Comparison of ENCODE assay signal across 28 cellular contexts in genomic region chr3:170746175-170746942, GRCh38.
DNase-seq lines count a peak whose midpoint lies in the region; ATAC-seq and TF ChIP-seq lines count a peak whose summit lies in the region.
"Had no signal": no experiment of that assay in that cellular context is flagged by ENCODE, and none has a peak within 500 bp of the region (broad histone marks: within the 10 kb centered on the region; RNA-seq: fewer than 3 reads in every experiment).

No MANE protein-coding gene starts in this region.

- H3K4me1 ChIP-seq in PC-9 (replicated peaks; ENCODE audit: insufficient read depth) = peaks cover 66% of the 10 kb centered on the region
- no peaks in the 10 kb centered on the region for H3K4me1 ChIP-seq in endodermal cell (ENCODE audit: control insufficient read depth, insufficient read depth, low read length)
- peaks cover 49% of the 10 kb centered on the region for H3K4me1 ChIP-seq in osteoblast (ENCODE audit: insufficient read depth, low read length)
- peaks cover under 1% of the 10 kb centered on the region for H3K4me1 ChIP-seq in upper lobe of right lung
- H3K4me1 ChIP-seq: prostate gland, right lobe of liver had no signal

- H3K27me3 ChIP-seq in PC-9 (ENCODE audit: insufficient read depth, low read depth) (no peaks in the 10 kb centered on the region), endodermal cell (ENCODE audit: control insufficient read depth, insufficient read depth, low read length, poor library complexity, severe bottlenecking) (no peaks in the 10 kb centered on the region), osteoblast (ENCODE audit: insufficient read depth, low read length) (no peaks in the 10 kb centered on the region), upper lobe of right lung (no peaks in the 10 kb centered on the region)
- H3K27me3 ChIP-seq: BLaER1 treated with 17β-estradiol and CSF1 and Interleukin-3, amounts not matched to agents 10 nM and 100 nM; right lobe of liver; tibial nerve had no signal

- TSS peak; percentile 51 for BruUV-seq in PC-9 (replicated peaks; lab: Mats Ljungman, UMichigan)

- H3K4me3 ChIP-seq in PC-9 = no peak overlapping the region
- H3K4me3 ChIP-seq in endodermal cell (ENCODE audit: low read length) = peak overlapping the region; percentile 54
- no peak overlapping the region for H3K4me3 ChIP-seq in osteoblast (ENCODE audit: insufficient read depth, low read length)
- H3K4me3 ChIP-seq in upper lobe of right lung = no peak overlapping the region
- H3K4me3 ChIP-seq: BLaER1 treated with 17β-estradiol and CSF1 and Interleukin-3, amounts not matched to agents 10 nM and 100 nM; heart left ventricle; prostate gland; right lobe of liver; tibial nerve had no signal

- POLR2A ChIA-PET in PC-9 (lab: Charles Lee; ENCODE audit: unreplicated experiment) = interaction anchor here (0.6 kb wide), 1 partner anchor 297 kb away, joined by 4 read pairs; no protein-coding TSS in a partner anchor

- H3K27ac Mint-ChIP-seq in endodermal cell = no peak overlapping the region
- H3K27ac Mint-ChIP-seq: activated CD8-positive, alpha-beta T cell treated with anti-CD3 and anti-CD28 coated beads, Interleukin-2, amount 10 ng/mL, durations not matched to agents 7 days and 5 days; activated naive CD4-positive, alpha-beta T cell treated with anti-CD3 and anti-CD28 coated beads, Interleukin-2, amount 10 ng/mL, durations not matched to agents 7 days and 5 days; naive thymus-derived CD4-positive, alpha-beta T cell had no signal

- H3K27me3 Mint-ChIP-seq in endodermal cell (ENCODE audit: insufficient read depth) = no peaks in the 10 kb centered on the region

- H3K9me2 ChIP-seq in PC-9 (ENCODE audit: insufficient read depth) = no peaks in the 10 kb centered on the region

- no peak for ATAC-seq in upper lobe of right lung
- no peak for ATAC-seq in GM18517 (IDR thresholded peaks at IDR 0.05; ENCODE audit: unreplicated experiment)
- ATAC-seq: activated CD8-positive, alpha-beta T cell treated with anti-CD3 and anti-CD28 coated beads, Interleukin-2, amount 10 ng/mL, durations not matched to agents 7 days and 5 days; heart left ventricle; left ventricle myocardium superior; naive thymus-derived CD4-positive, alpha-beta T cell; right lobe of liver had no signal

- TF ChIP-seq CTCF in PC-9 (conservative IDR thresholded peaks at IDR 0.05) = no peak
- TF ChIP-seq CTCF in endodermal cell (conservative IDR thresholded peaks at IDR 0.05) = no peak
- TF ChIP-seq CTCF in osteoblast (IDR thresholded peaks at IDR 0.05; ENCODE audit: extremely low read depth, low read depth, low read length) = no peak
- TF ChIP-seq CTCF in upper lobe of right lung (IDR thresholded peaks at IDR 0.05) = no peak

- peaks cover 49% of the 10 kb centered on the region for H3F3A ChIP-seq in PC-9 (ENCODE audit: insufficient read depth, low read depth)

- H3K9me3 Mint-ChIP-seq in endodermal cell = peaks cover 23% of the 10 kb centered on the region
- H3K9me3 Mint-ChIP-seq: activated naive CD4-positive, alpha-beta T cell treated with anti-CD3 and anti-CD28 coated beads, Interleukin-2, amount 10 ng/mL, durations not matched to agents 7 days and 5 days had no signal

- H3K9me3 ChIP-seq in PC-9 (ENCODE audit: insufficient read depth, low read depth) (peaks cover 23% of the 10 kb centered on the region), endodermal cell (ENCODE audit: control insufficient read depth, low read length) (peaks cover 34% of the 10 kb centered on the region), osteoblast (ENCODE audit: low read depth, low read length) (no peaks in the 10 kb centered on the region), upper lobe of right lung (no peaks in the 10 kb centered on the region)
- H3K9me3 ChIP-seq: BLaER1 treated with 17β-estradiol and CSF1 and Interleukin-3, amounts not matched to agents 10 nM and 100 nM; heart left ventricle; neutrophil; prostate gland; right lobe of liver; tibial nerve had no signal

- DNase-seq in EL = peak; percentile 52
- DNase-seq in PC-9 = no peak
- no peak for DNase-seq in endodermal cell
- DNase-seq in osteoblast (ENCODE audit: insufficient read length, low spot score, missing footprints) = no peak
- no peak for DNase-seq in upper lobe of right lung
- DNase-seq in stimulated activated CD4-positive, alpha-beta T cell treated with anti-CD3 and anti-CD28 coated beads, Interleukin-15, amount 100 ng/mL, for 24 hours = no peak
- DNase-seq: activated CD8-positive, alpha-beta T cell treated with anti-CD3 and anti-CD28 coated beads, Interleukin-2, amount 10 ng/mL, durations not matched to agents 7 days and 5 days; activated naive CD4-positive, alpha-beta T cell treated with anti-CD3 and anti-CD28 coated beads, Interleukin-2, amount 10 ng/mL, durations not matched to agents 7 days and 5 days; amygdala; DMS79; GF-D8; heart left ventricle; kidney; left ventricle myocardium superior; naive thymus-derived CD4-positive, alpha-beta T cell; NCI-H1417 treated with DMSO at 0.1 percent for 48 hours; NCI-H2029 treated with DMSO at 0.1 percent for 48 hours; NCI-H526; right lobe of liver; SHP77; stimulated activated CD4-positive, alpha-beta T cell treated with anti-CD3 and anti-CD28 coated beads, Interleukin-12 subunit alpha, Interleukin-12 subunit beta, amount 100 ng/mL, for 4 hours; stimulated activated CD4-positive, alpha-beta T cell treated with anti-CD3 and anti-CD28 coated beads, Interleukin-4, amount 100 ng/mL, for 1 hour had no signal

- WGBS in endodermal cell (ENCODE audit: insufficient coverage in 1 of 2, insufficient read length in 1 of 2), 2 experiments = 94 to 96% methylated on average over 2 to 3 of the region's 3 CpGs

- H3K27ac ChIP-seq in PC-9 (peak overlapping the region; percentile 66), endodermal cell (ENCODE audit: low read depth, low read length) (no peak overlapping the region), osteoblast (ENCODE audit: low read depth, low read length) (peak overlapping the region; percentile 71), upper lobe of right lung (no peak overlapping the region)
- H3K27ac ChIP-seq: BLaER1 treated with 17β-estradiol and CSF1 and Interleukin-3, amounts not matched to agents 10 nM and 100 nM; heart left ventricle; KMS-11; neutrophil; prostate gland; right lobe of liver; tibial nerve had no signal

- H3K36me3 ChIP-seq in PC-9 (ENCODE audit: low read depth) (0 out of 2 replicates have a peak, but pooled peaks cover 3% of the 10 kb centered on the region), endodermal cell (ENCODE audit: control insufficient read depth, insufficient read depth, low read length) (no peaks in the 10 kb centered on the region), osteoblast (ENCODE audit: insufficient read depth, low read length) (no peaks in the 10 kb centered on the region), upper lobe of right lung (no peaks in the 10 kb centered on the region)
- H3K36me3 ChIP-seq: BLaER1 treated with 17β-estradiol and CSF1 and Interleukin-3, amounts not matched to agents 10 nM and 100 nM; heart left ventricle; neutrophil; prostate gland; right lobe of liver; tibial nerve had no signal

- H3K4me1 Mint-ChIP-seq in endodermal cell = peaks cover 6% of the 10 kb centered on the region
- H3K4me1 Mint-ChIP-seq: activated naive CD4-positive, alpha-beta T cell treated with anti-CD3 and anti-CD28 coated beads, Interleukin-2, amount 10 ng/mL, durations not matched to agents 7 days and 5 days; naive thymus-derived CD4-positive, alpha-beta T cell had no signal

- no peaks in the 10 kb centered on the region for H3K79me2 ChIP-seq in PC-9 (ENCODE audit: low read depth)
- no peaks in the 10 kb centered on the region for H3K79me2 ChIP-seq in osteoblast (ENCODE audit: insufficient read depth, low read length)

- intact Hi-C loops in PC-9 (cut with micrococcal nuclease; ENCODE audit: unreplicated experiment) = loop anchor here (10.0 kb wide), 1 partner anchor 432 kb away; no protein-coding TSS in a partner anchor
- intact Hi-C loops in upper lobe of right lung (cut with DNase I) = no loop called here

- H3K4me3 Mint-ChIP-seq in endodermal cell = no peak overlapping the region
- H3K4me3 Mint-ChIP-seq: activated CD8-positive, alpha-beta T cell treated with anti-CD3 and anti-CD28 coated beads, Interleukin-2, amount 10 ng/mL, durations not matched to agents 7 days and 5 days; activated naive CD4-positive, alpha-beta T cell treated with anti-CD3 and anti-CD28 coated beads, Interleukin-2, amount 10 ng/mL, durations not matched to agents 7 days and 5 days; naive thymus-derived CD4-positive, alpha-beta T cell had no signal

- H3K36me3 Mint-ChIP-seq in endodermal cell (ENCODE audit: low read depth) = peaks cover 10% of the 10 kb centered on the region
- H3K36me3 Mint-ChIP-seq: activated naive CD4-positive, alpha-beta T cell treated with anti-CD3 and anti-CD28 coated beads, Interleukin-2, amount 10 ng/mL, durations not matched to agents 7 days and 5 days; naive thymus-derived CD4-positive, alpha-beta T cell had no signal

- H3K4me2 ChIP-seq in PC-9 = peak overlapping the region; percentile 37; the same call in 1 of the 2 replicates
- H3K4me2 ChIP-seq in osteoblast (ENCODE audit: insufficient read depth, low read length) = no peak overlapping the region
- H3K4me2 ChIP-seq: BLaER1 treated with 17β-estradiol and CSF1 and Interleukin-3, amounts not matched to agents 10 nM and 100 nM; KMS-11 had no signal

- H4K20me1 ChIP-seq in PC-9 (ENCODE audit: insufficient read depth) = no peaks in the 10 kb centered on the region
- H4K20me1 ChIP-seq in osteoblast (ENCODE audit: insufficient read depth, low read length) = no peaks in the 10 kb centered on the region
- H4K20me1 ChIP-seq: BLaER1 treated with 17β-estradiol and CSF1 and Interleukin-3, amounts not matched to agents 10 nM and 100 nM had no signal

- CTCF ChIA-PET in PC-9 (lab: Charles Lee) = interaction anchor here (0.8 to 1.4 kb wide), 3 partner anchors 14 to 333 kb away, joined by 3 to 5 read pairs (median 3); no protein-coding TSS in a partner anchor

- H2AFZ ChIP-seq in PC-9 (no peak overlapping the region), osteoblast (ENCODE audit: low read length) (no peak overlapping the region)

- no peak overlapping the region for H3K9ac ChIP-seq in endodermal cell (ENCODE audit: extremely low read depth, low read length, poor library complexity, severe bottlenecking)
- H3K9ac ChIP-seq: BLaER1 treated with 17β-estradiol and CSF1 and Interleukin-3, amounts not matched to agents 10 nM and 100 nM; KMS-11 had no signal

Comparison
In these comparisons a context has a peak if more than half of its experiments do, and no peak if none do; other contexts are left out.
1. H3K27ac ChIP-seq: peak in PC-9 (single experiment) and osteoblast (single experiment); none in endodermal cell (single experiment) and upper lobe of right lung (single experiment).